Comparison of ENCODE assay signal across 8 cellular contexts in the genomic region with DNA sequence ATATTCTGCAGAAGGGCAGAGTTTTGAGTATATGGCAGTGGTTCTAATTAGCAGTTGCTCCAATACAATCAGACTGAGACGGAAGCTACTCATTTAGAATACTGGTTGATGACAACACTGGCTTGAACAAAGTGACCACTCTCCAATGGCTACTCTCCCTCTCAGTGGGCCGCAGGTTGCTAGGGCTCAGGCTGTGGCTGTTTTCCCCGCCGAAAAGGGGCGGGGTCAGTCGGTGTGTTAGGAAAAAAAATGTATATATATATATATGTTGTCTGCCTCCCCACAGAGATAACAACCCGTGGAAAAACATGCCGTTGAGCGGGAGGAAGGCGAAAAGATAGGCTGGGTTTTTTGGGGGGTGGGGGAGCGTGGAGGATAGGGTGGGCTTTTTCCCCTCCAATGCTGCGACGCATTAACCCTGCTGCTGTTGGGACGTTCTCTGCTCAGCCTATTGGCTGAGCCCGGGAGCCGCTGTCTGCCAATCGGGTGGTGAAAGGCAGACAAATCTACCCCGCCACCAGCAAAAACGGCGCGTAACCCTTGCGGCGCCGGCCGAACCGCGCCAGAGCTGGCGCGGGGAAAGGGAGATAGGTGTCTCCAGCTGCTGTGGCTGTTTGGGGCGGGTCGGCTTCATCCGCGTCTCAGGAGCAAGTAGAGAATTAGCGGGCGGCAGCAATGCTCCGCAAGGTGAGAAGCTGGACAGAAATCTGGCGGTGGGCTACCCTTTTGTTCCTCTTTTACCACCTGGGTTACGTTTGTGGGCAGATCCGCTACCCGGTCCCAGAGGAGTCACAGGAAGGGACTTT. TPM values are rescaled to one million over a fixed set of nuclear protein-coding genes. Genes with fewer than 3 reads are reported as not detected.
DNase-seq lines count a peak whose midpoint lies in the region; ATAC-seq, FAIRE-seq and TF ChIP-seq lines count a peak whose summit lies in the region.

A gene (plus strand): TSS at position 532 of the 806 bp plus-strand sequence. CDS start 144 bp downstream, at position 676.

- TF ChIP-seq CTCF in bronchial epithelial cell (IDR thresholded peaks at IDR 0.05; ENCODE audit: insufficient read depth, low read length, severe bottlenecking), result no peak

- WGBS in thymus, result 5% methylated on average over 40 of the region's 40 CpGs

- H3K27ac ChIP-seq in HUES6 (ENCODE audit: low read depth, low read length) (peak within 1 kb of the TSS; percentile 37; the same call in 1 of the 2 replicates), thymus (ENCODE audit: low read depth) (no peak within 1 kb of the TSS)

- no peak for TF ChIP-seq POLR2A in H54 (IDR thresholded peaks at IDR 0.05; ENCODE audit: low read depth, low read length)

- H3K9ac ChIP-seq in HUES6 (ENCODE audit: low read length), result peak within 1 kb of the TSS; percentile 40

- FAIRE-seq in bronchial epithelial cell (lab: Jason Lieb, UNC) (no peak), H54 (lab: Jason Lieb, UNC) (no peak)

- peak; percentile 51 for DNase-seq in AG08395 (ENCODE audit: low spot score)
- DNase-seq in bronchial epithelial cell (ENCODE audit: low read depth), result no peak
- peak; percentile 92 for DNase-seq in left kidney (ENCODE audit: low read depth, low spot score)
- no peak for DNase-seq in stimulated activated CD4-positive, alpha-beta T cell treated with anti-CD3 and anti-CD28 coated beads, Interleukin-4, amount 100 ng/mL, for 24 hours
- DNase-seq in H54 (ENCODE audit: insufficient read length, low spot score), result no peak

- ATAC-seq in HG02938 (IDR thresholded peaks at IDR 0.05; ENCODE audit: unreplicated experiment), result no peak

- H3K4me1 ChIP-seq in HUES6 (ENCODE audit: control insufficient read depth, insufficient read depth, low read length) (peaks cover 43% of the 10 kb centered on the region), thymus (ENCODE audit: control insufficient read depth, insufficient read depth, low read length) (no peaks in the 10 kb centered on the region)

- H3K9me3 ChIP-seq in HUES6 (ENCODE audit: control insufficient read depth, insufficient read depth, low read depth, low read length) (no peaks in the 10 kb centered on the region), thymus (ENCODE audit: control insufficient read depth) (peaks cover 1% of the 10 kb centered on the region)

- H3K4me3 ChIP-seq in HUES6 (ENCODE audit: low read depth, low read length), result peak within 1 kb of the TSS; percentile 74
- H3K4me3 ChIP-seq in bronchial epithelial cell (ENCODE audit: low read depth, low read length), result peak within 1 kb of the TSS; percentile 26
- H3K4me3 ChIP-seq in thymus (ENCODE audit: low read length), result peak within 1 kb of the TSS; percentile 8

- H3K36me3 ChIP-seq in HUES6 (ENCODE audit: control insufficient read depth, insufficient read depth, low read length) (no peaks in the 10 kb centered on the region; the same call in 1 of the 2 replicates), bronchial epithelial cell (ENCODE audit: control insufficient read depth, insufficient read depth, low read length) (peaks cover 5% of the 10 kb centered on the region), thymus (ENCODE audit: control insufficient read depth, insufficient read depth) (no peaks in the 10 kb centered on the region)

- H3K27me3 ChIP-seq in HUES6 (ENCODE audit: control insufficient read depth, insufficient read depth, low read length) (peaks cover 35% of the 10 kb centered on the region), bronchial epithelial cell (ENCODE audit: control insufficient read depth, insufficient read depth, low read length) (no peaks in the 10 kb centered on the region), thymus (ENCODE audit: control insufficient read depth, insufficient read depth) (peaks cover 14% of the 10 kb centered on the region)

RNA-seq across cellular contexts. Expression of the gene that starts here (rescaled TPM):
- 0.53 and 0.90 TPM in 2 replicates for total RNA-seq in bronchial epithelial cell
- 0.05 TPM for polyA plus RNA-seq in thymus

Comparison
In these comparisons a context has a peak if more than half of its experiments do, and no peak if none do; other contexts are left out.
1. DNase-seq: peak in AG08395 (single experiment) and left kidney (single experiment); none in bronchial epithelial cell (single experiment), stimulated activated CD4-positive, alpha-beta T cell treated with anti-CD3 and anti-CD28 coated beads, Interleukin-4, amount 100 ng/mL, for 24 hours (single experiment) and H54 (single experiment).
2. H3K4me3 ChIP-seq: peak in every context shown above with its lines; median percentile 74 in HUES6; 26 in bronchial epithelial cell; 8 in thymus.